In the genomic region with DNA sequence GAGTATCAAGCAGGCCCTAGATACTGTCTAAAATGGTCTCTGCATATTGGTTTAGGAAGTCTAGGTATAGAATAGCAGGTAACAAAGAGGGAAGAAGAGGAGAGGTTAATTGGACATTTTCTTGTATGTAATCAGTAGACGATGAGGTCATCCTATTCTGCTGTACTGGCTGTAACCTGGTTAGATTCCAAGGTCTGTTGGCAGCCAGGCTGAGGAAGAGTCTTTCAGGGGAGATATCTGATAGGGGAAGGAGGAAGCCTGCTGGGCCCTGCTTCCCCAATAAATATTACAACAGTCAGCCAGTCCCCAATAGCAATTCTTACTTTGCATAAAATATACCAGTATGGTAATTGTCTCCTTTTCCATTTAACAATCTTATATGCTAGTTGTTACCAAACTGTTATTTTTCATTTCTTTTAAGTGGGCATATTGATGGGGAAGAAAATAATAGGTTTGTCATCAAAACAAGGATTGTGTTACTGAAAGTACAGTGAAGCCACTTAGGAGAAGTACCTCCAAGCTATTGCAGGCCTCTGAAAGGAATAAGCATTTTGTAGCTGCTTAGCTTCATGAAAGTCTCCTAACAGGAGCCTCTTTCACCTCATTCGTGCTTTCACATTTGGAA, we compare ENCODE assay signal across 8 cellular contexts.
DNase-seq lines count a peak whose midpoint lies in the region; ATAC-seq and TF ChIP-seq lines count a peak whose summit lies in the region.

No MANE protein-coding gene starts in this region.

- H3K27me3 Mint-ChIP-seq in activated T-helper 1 cell treated with anti-CD3 and anti-CD28 coated beads, Interleukin-12 subunit alpha, Interleukin-12 subunit beta, Interleukin-2, Interleukin-4 antibody, amounts not matched to agents 30 ng/mL and 10 ng/mL and 1 ng/mL, durations not matched to agents 14 hours and 24 hours and 36 hours (ENCODE audit: insufficient read depth): no peaks in the 10 kb centered on the region

- peak; percentile 14 for DNase-seq in AG09319 (ENCODE audit: extremely low read depth, low read depth)
- DNase-seq in NCI-H1105 (lab: John Stamatoyannopoulos, UW): peak; percentile 6
- peak; percentile 46 to 51 for DNase-seq in cardiac fibroblast (ENCODE audit: low read depth in 2 of 2)
- DNase-seq in lower lobe of right lung: no peak
- DNase-seq in activated CD4-positive, alpha-beta T cell treated with anti-CD3 and anti-CD28 coated beads for 48 hours: no peak
- DNase-seq in globus pallidus (ENCODE audit: low spot score): no peak
- no peak for DNase-seq in activated T-helper 1 cell treated with anti-CD3 and anti-CD28 coated beads, Interleukin-12 subunit alpha, Interleukin-12 subunit beta, Interleukin-2, Interleukin-4 antibody, amounts not matched to agents 30 ng/mL and 10 ng/mL and 1 ng/mL, durations not matched to agents 14 hours and 24 hours and 36 hours (ENCODE audit: low spot score)

- H3K27ac Mint-ChIP-seq in activated T-helper 1 cell treated with anti-CD3 and anti-CD28 coated beads, Interleukin-12 subunit alpha, Interleukin-12 subunit beta, Interleukin-2, Interleukin-4 antibody, amounts not matched to agents 30 ng/mL and 10 ng/mL and 1 ng/mL, durations not matched to agents 14 hours and 24 hours and 36 hours: no peak overlapping the region

- H3K4me1 ChIP-seq in lower lobe of right lung: peaks cover 31% of the 10 kb centered on the region

- no peaks in the 10 kb centered on the region for H3K9me3 Mint-ChIP-seq in activated T-helper 1 cell treated with anti-CD3 and anti-CD28 coated beads, Interleukin-12 subunit alpha, Interleukin-12 subunit beta, Interleukin-2, Interleukin-4 antibody, amounts not matched to agents 30 ng/mL and 10 ng/mL and 1 ng/mL, durations not matched to agents 14 hours and 24 hours and 36 hours

- peaks cover 7% of the 10 kb centered on the region for H3K36me3 ChIP-seq in lower lobe of right lung

- no peak overlapping the region for H3K27ac ChIP-seq in lower lobe of right lung

- H3K27me3 ChIP-seq in lower lobe of right lung (ENCODE audit: low read depth): no peaks in the 10 kb centered on the region

- H3K4me3 Mint-ChIP-seq in activated T-helper 1 cell treated with anti-CD3 and anti-CD28 coated beads, Interleukin-12 subunit alpha, Interleukin-12 subunit beta, Interleukin-2, Interleukin-4 antibody, amounts not matched to agents 30 ng/mL and 10 ng/mL and 1 ng/mL, durations not matched to agents 14 hours and 24 hours and 36 hours: no peak overlapping the region

- intact Hi-C loops in lower lobe of right lung (cut with DNase I): no loop called here
- intact Hi-C loops in activated T-helper 1 cell treated with anti-CD3 and anti-CD28 coated beads, Interleukin-12 subunit alpha, Interleukin-12 subunit beta, Interleukin-2, Interleukin-4 antibody, amounts not matched to agents 30 ng/mL and 10 ng/mL and 1 ng/mL, durations not matched to agents 14 hours and 24 hours and 36 hours (cut with micrococcal nuclease): no loop called here

- H3K4me3 ChIP-seq in cardiac fibroblast (replicated peaks in 1 of 2; ENCODE audit: low read depth in 2 of 2, low read length in 2 of 2) (no peak overlapping the region), lower lobe of right lung (no peak overlapping the region)

- H3K36me3 Mint-ChIP-seq in activated T-helper 1 cell treated with anti-CD3 and anti-CD28 coated beads, Interleukin-12 subunit alpha, Interleukin-12 subunit beta, Interleukin-2, Interleukin-4 antibody, amounts not matched to agents 30 ng/mL and 10 ng/mL and 1 ng/mL, durations not matched to agents 14 hours and 24 hours and 36 hours (ENCODE audit: low read depth): peaks cover 42% of the 10 kb centered on the region

- no peaks in the 10 kb centered on the region for H3K9me3 ChIP-seq in lower lobe of right lung

- ATAC-seq in lower lobe of right lung (peak; percentile 69 to 82), HG02981 (IDR thresholded peaks at IDR 0.05; ENCODE audit: unreplicated experiment) (no peak)

- H3K4me1 Mint-ChIP-seq in activated T-helper 1 cell treated with anti-CD3 and anti-CD28 coated beads, Interleukin-12 subunit alpha, Interleukin-12 subunit beta, Interleukin-2, Interleukin-4 antibody, amounts not matched to agents 30 ng/mL and 10 ng/mL and 1 ng/mL, durations not matched to agents 14 hours and 24 hours and 36 hours (ENCODE audit: low read depth): peaks cover 22% of the 10 kb centered on the region

- no peak for TF ChIP-seq CTCF in AG09319 (IDR thresholded peaks at IDR 0.05; ENCODE audit: low read depth, low read length)
- TF ChIP-seq CTCF in cardiac fibroblast (IDR thresholded peaks at IDR 0.05; ENCODE audit: low read depth, low read length): no peak
- no peak for TF ChIP-seq CTCF in lower lobe of right lung (IDR thresholded peaks at IDR 0.05)

Comparison
In these comparisons a context has a peak if more than half of its experiments do, and no peak if none do; other contexts are left out.
1. DNase-seq: peak in AG09319 (single experiment), NCI-H1105 (single experiment) and cardiac fibroblast (2 of 2); none in lower lobe of right lung (single experiment), activated CD4-positive, alpha-beta T cell treated with anti-CD3 and anti-CD28 coated beads for 48 hours (single experiment), globus pallidus (single experiment) and activated T-helper 1 cell treated with anti-CD3 and anti-CD28 coated beads, Interleukin-12 subunit alpha, Interleukin-12 subunit beta, Interleukin-2, Interleukin-4 antibody, amounts not matched to agents 30 ng/mL and 10 ng/mL and 1 ng/mL, durations not matched to agents 14 hours and 24 hours and 36 hours (single experiment).